In the genomic region with DNA sequence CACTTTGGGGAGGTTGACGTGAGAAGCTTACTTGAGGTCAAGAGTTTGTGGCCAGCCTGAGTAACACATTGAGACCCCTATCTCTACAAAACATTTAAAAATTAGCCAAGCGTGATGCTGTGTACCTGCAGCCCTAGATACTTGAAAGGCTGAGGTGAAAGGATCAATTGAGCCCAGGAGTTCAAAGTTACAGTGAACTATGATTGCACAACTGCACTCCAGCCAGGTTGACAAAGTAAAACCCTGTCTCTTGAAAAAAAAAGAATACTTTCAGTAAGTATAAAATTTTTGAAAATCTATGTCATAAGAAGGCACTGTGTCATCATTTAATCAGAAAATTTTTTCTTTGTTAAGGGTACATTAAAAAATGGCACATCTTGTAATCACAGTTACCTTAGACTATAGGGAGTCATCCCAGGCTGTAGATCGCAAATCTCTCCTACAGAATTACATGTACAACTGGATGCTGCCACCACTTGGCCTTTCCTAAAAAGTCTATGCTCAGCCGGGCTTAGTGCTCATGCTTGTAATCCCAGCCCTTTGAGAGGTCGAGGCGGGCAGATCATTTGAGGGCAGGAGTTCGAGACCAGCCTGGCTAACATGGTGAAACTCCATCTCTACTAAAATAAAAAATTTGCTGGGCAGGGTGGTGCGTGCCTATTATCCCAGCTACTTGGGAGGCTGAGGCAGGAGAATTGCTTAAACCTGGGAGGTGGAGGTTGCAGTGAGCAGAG, we compare ENCODE assay signal across 1 cellular context.
TF ChIP-seq lines count a peak whose summit lies in the region.

No MANE protein-coding gene starts in this region.

TF ChIP-seq in HepG2, 621 proteins besides CTCF, POLR2A, EP300 and RAD21 (continued from another document and continues in another):
- TF ChIP-seq, protein P1, sequence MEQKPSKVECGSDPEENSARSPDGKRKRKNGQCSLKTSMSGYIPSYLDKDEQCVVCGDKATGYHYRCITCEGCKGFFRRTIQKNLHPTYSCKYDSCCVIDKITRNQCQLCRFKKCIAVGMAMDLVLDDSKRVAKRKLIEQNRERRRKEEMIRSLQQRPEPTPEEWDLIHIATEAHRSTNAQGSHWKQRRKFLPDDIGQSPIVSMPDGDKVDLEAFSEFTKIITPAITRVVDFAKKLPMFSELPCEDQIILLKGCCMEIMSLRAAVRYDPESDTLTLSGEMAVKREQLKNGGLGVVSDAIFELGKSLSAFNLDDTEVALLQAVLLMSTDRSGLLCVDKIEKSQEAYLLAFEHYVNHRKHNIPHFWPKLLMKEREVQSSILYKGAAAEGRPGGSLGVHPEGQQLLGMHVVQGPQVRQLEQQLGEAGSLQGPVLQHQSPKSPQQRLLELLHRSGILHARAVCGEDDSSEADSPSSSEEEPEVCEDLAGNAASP (CRISPR knock-in tag; IDR thresholded peaks at IDR 0.05; ENCODE audit: borderline replicate concordance) = peak; percentile 95
- peak; percentile 72; the same call in 1 of the 2 replicates for TF ChIP-seq HOXA3 (CRISPR knock-in tag; IDR thresholded peaks at IDR 0.05)
- TF ChIP-seq TARDBP (CRISPR knock-in tag; IDR thresholded peaks at IDR 0.05) = peak; percentile 90; the same call in 1 of the 2 replicates
- peak; percentile 95 for TF ChIP-seq ZBTB7B (CRISPR knock-in tag; IDR thresholded peaks at IDR 0.05)
- TF ChIP-seq JDP2 (CRISPR knock-in tag; IDR thresholded peaks at IDR 0.05; ENCODE audit: borderline replicate concordance) = no peak
- peak; percentile 58; the same call in 1 of the 2 replicates for TF ChIP-seq REPIN1 (CRISPR knock-in tag; IDR thresholded peaks at IDR 0.05; ENCODE audit: borderline replicate concordance, low read depth)
- 0 out of 2 replicates have a peak, but pooled peaks have one; percentile 29 for TF ChIP-seq WIZ (CRISPR knock-in tag; IDR thresholded peaks at IDR 0.05)
- TF ChIP-seq CREM (IDR thresholded peaks at IDR 0.05) = peak; percentile 95
- TF ChIP-seq CREM (CRISPR knock-in tag; IDR thresholded peaks at IDR 0.05) = no peak
- TF ChIP-seq, protein P2, sequence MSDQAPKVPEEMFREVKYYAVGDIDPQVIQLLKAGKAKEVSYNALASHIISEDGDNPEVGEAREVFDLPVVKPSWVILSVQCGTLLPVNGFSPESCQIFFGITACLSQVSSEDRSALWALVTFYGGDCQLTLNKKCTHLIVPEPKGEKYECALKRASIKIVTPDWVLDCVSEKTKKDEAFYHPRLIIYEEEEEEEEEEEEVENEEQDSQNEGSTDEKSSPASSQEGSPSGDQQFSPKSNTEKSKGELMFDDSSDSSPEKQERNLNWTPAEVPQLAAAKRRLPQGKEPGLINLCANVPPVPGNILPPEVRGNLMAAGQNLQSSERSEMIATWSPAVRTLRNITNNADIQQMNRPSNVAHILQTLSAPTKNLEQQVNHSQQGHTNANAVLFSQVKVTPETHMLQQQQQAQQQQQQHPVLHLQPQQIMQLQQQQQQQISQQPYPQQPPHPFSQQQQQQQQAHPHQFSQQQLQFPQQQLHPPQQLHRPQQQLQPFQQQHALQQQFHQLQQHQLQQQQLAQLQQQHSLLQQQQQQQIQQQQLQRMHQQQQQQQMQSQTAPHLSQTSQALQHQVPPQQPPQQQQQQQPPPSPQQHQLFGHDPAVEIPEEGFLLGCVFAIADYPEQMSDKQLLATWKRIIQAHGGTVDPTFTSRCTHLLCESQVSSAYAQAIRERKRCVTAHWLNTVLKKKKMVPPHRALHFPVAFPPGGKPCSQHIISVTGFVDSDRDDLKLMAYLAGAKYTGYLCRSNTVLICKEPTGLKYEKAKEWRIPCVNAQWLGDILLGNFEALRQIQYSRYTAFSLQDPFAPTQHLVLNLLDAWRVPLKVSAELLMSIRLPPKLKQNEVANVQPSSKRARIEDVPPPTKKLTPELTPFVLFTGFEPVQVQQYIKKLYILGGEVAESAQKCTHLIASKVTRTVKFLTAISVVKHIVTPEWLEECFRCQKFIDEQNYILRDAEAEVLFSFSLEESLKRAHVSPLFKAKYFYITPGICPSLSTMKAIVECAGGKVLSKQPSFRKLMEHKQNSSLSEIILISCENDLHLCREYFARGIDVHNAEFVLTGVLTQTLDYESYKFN (CRISPR knock-in tag; conservative IDR thresholded peaks at IDR 0.05) = peak; percentile 99
- TF ChIP-seq IRF2 (CRISPR knock-in tag; IDR thresholded peaks at IDR 0.05) = peak; percentile 88; the same call in 1 of the 2 replicates
- TF ChIP-seq ARNTL (CRISPR knock-in tag; IDR thresholded peaks at IDR 0.05) = peak; percentile 75
- TF ChIP-seq, protein P3, sequence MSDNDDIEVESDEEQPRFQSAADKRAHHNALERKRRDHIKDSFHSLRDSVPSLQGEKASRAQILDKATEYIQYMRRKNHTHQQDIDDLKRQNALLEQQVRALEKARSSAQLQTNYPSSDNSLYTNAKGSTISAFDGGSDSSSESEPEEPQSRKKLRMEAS (IDR thresholded peaks at IDR 0.05) = peak; percentile 66
- TF ChIP-seq RARA (CRISPR knock-in tag; IDR thresholded peaks at IDR 0.05) = peak; percentile 99
- TF ChIP-seq, protein P4, sequence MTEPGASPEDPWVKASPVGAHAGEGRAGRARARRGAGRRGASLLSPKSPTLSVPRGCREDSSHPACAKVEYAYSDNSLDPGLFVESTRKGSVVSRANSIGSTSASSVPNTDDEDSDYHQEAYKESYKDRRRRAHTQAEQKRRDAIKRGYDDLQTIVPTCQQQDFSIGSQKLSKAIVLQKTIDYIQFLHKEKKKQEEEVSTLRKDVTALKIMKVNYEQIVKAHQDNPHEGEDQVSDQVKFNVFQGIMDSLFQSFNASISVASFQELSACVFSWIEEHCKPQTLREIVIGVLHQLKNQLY (CRISPR knock-in tag; IDR thresholded peaks at IDR 0.05) = peak; percentile 84
- TF ChIP-seq DPF2 (CRISPR knock-in tag; IDR thresholded peaks at IDR 0.05; ENCODE audit: borderline replicate concordance, low read depth) = peak; percentile 97
- TF ChIP-seq, protein P5, sequence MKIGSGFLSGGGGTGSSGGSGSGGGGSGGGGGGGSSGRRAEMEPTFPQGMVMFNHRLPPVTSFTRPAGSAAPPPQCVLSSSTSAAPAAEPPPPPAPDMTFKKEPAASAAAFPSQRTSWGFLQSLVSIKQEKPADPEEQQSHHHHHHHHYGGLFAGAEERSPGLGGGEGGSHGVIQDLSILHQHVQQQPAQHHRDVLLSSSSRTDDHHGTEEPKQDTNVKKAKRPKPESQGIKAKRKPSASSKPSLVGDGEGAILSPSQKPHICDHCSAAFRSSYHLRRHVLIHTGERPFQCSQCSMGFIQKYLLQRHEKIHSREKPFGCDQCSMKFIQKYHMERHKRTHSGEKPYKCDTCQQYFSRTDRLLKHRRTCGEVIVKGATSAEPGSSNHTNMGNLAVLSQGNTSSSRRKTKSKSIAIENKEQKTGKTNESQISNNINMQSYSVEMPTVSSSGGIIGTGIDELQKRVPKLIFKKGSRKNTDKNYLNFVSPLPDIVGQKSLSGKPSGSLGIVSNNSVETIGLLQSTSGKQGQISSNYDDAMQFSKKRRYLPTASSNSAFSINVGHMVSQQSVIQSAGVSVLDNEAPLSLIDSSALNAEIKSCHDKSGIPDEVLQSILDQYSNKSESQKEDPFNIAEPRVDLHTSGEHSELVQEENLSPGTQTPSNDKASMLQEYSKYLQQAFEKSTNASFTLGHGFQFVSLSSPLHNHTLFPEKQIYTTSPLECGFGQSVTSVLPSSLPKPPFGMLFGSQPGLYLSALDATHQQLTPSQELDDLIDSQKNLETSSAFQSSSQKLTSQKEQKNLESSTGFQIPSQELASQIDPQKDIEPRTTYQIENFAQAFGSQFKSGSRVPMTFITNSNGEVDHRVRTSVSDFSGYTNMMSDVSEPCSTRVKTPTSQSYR (CRISPR knock-in tag; IDR thresholded peaks at IDR 0.05; ENCODE audit: borderline replicate concordance) = peak; percentile 62; the same call in 1 of the 2 replicates
- TF ChIP-seq REL (CRISPR knock-in tag; conservative IDR thresholded peaks at IDR 0.05) = no peak
- TF ChIP-seq ZNF512B (CRISPR knock-in tag; IDR thresholded peaks at IDR 0.05; ENCODE audit: borderline replicate concordance) = no peak
- peak; percentile 74 for TF ChIP-seq ZMYM4 (CRISPR knock-in tag; IDR thresholded peaks at IDR 0.05)
- TF ChIP-seq ZNF264 (CRISPR knock-in tag; IDR thresholded peaks at IDR 0.05) = peak; percentile 83; the same call in 1 of the 2 replicates
- peak; percentile 95 for TF ChIP-seq ZNF670 (CRISPR knock-in tag; IDR thresholded peaks at IDR 0.05; ENCODE audit: borderline replicate concordance)
- no peak for TF ChIP-seq ZNF256 (CRISPR knock-in tag; conservative IDR thresholded peaks at IDR 0.05)
- TF ChIP-seq NR2C2 (CRISPR knock-in tag; IDR thresholded peaks at IDR 0.05; ENCODE audit: borderline replicate concordance) = peak; percentile 84
- TF ChIP-seq TBX2 (CRISPR knock-in tag; IDR thresholded peaks at IDR 0.05; ENCODE audit: borderline replicate concordance) = peak; percentile 93
- TF ChIP-seq NFKB2 (CRISPR knock-in tag; IDR thresholded peaks at IDR 0.05; ENCODE audit: borderline replicate concordance) = no peak
- peak; percentile 94 for TF ChIP-seq FOXA3 (CRISPR knock-in tag; IDR thresholded peaks at IDR 0.05)
- peak; percentile 99 for TF ChIP-seq HMG20A (CRISPR knock-in tag; IDR thresholded peaks at IDR 0.05; ENCODE audit: borderline replicate concordance)
- peak; percentile 67 for TF ChIP-seq ZNF292 (CRISPR knock-in tag; IDR thresholded peaks at IDR 0.05; ENCODE audit: borderline replicate concordance, low read depth)
- peak; percentile 37; the same call in 1 of the 2 replicates for TF ChIP-seq KDM5A (IDR thresholded peaks at IDR 0.05; ENCODE audit: borderline replicate concordance, low read length)
- TF ChIP-seq, protein P6, sequence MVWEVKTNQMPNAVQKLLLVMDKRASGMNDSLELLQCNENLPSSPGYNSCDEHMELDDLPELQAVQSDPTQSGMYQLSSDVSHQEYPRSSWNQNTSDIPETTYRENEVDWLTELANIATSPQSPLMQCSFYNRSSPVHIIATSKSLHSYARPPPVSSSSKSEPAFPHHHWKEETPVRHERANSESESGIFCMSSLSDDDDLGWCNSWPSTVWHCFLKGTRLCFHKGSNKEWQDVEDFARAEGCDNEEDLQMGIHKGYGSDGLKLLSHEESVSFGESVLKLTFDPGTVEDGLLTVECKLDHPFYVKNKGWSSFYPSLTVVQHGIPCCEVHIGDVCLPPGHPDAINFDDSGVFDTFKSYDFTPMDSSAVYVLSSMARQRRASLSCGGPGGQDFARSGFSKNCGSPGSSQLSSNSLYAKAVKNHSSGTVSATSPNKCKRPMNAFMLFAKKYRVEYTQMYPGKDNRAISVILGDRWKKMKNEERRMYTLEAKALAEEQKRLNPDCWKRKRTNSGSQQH (CRISPR knock-in tag; IDR thresholded peaks at IDR 0.05; ENCODE audit: low read depth) = peak; percentile 93
- TF ChIP-seq ZNF850 (CRISPR knock-in tag; conservative IDR thresholded peaks at IDR 0.05) = 0 out of 2 replicates have a peak, but pooled peaks have one; percentile 35
- peak; percentile 15; the same call in 1 of the 2 replicates for TF ChIP-seq ZSCAN21 (CRISPR knock-in tag; IDR thresholded peaks at IDR 0.05; ENCODE audit: borderline replicate concordance)
- TF ChIP-seq GMEB1 (CRISPR knock-in tag; IDR thresholded peaks at IDR 0.05; ENCODE audit: borderline replicate concordance) = peak; percentile 33; the same call in 1 of the 2 replicates
- no peak for TF ChIP-seq TP53 (CRISPR knock-in tag; conservative IDR thresholded peaks at IDR 0.05)
- peak; percentile 99 for TF ChIP-seq ISL2 (CRISPR knock-in tag; IDR thresholded peaks at IDR 0.05)
- TF ChIP-seq RCOR2 (CRISPR knock-in tag; IDR thresholded peaks at IDR 0.05) = peak; percentile 81
- peak; percentile 84 for TF ChIP-seq ERF (CRISPR knock-in tag; IDR thresholded peaks at IDR 0.05)
- TF ChIP-seq LCORL (IDR thresholded peaks at IDR 0.05) = peak; percentile 57; the same call in 1 of the 2 replicates
- peak; percentile 86 for TF ChIP-seq LCORL (CRISPR knock-in tag; IDR thresholded peaks at IDR 0.05)
- TF ChIP-seq TFDP1 (CRISPR knock-in tag; IDR thresholded peaks at IDR 0.05; ENCODE audit: borderline replicate concordance) = no peak; the same call in 1 of the 2 replicates
- peak; percentile 82; the same call in 1 of the 2 replicates for TF ChIP-seq GTF3A (CRISPR knock-in tag; conservative IDR thresholded peaks at IDR 0.05)
- TF ChIP-seq KLF13 (CRISPR knock-in tag; IDR thresholded peaks at IDR 0.05) = no peak
- TF ChIP-seq MEIS2 (CRISPR knock-in tag; IDR thresholded peaks at IDR 0.05) = peak; percentile 77; the same call in 1 of the 2 replicates
- TF ChIP-seq HNRNPUL1 (IDR thresholded peaks at IDR 0.05; ENCODE audit: low read depth, low read length) = 0 out of 2 replicates have a peak, but pooled peaks have one; percentile 52
